In the genomic region with DNA sequence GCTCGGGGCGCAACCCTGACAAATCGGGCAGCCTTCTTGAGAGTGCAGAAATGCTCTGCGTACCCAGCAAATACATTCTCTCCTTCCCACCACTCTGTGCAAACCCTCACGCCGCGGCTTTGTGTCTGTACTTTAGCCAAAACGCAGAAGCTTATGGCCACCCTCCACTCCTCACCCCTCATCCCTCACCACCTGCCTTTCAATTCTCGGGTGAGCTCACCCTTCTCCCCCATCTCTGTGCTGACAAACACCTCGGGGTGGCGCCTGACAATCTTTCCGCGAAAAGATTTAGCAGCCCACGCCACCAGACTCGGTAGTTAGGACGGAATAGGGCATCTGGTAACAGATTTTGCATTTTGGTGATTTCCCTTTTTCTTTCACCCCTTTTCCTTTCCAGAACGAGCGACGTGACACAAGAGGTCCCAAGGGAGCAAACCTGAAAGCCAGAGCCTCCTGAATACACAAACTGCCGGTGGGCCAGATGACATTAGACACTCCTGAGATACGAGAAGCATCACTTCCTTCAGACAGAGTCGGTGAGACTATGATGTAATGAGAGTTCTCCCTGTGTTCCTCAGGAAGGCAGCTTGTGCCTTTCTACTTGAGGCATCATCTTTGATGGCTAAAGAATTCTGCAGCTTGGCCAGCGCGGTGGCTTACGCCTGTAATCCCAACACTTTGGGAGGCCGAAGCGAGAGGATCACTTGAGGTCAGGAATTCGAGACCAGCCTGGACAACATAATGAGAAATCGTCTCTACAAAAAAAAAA, we compare ENCODE assay signal across 8 cellular contexts. TPM values are rescaled to one million over a fixed set of nuclear protein-coding genes. Genes with fewer than 3 reads are reported as not detected.
DNase-seq lines count a peak whose midpoint lies in the region; TF ChIP-seq lines count a peak whose summit lies in the region.

No MANE protein-coding gene starts in this region.

- DNase-seq in GM12865 (ENCODE audit: low read depth), result peak; percentile 80
- peak; percentile 15 for DNase-seq in H7
- DNase-seq in M059J (ENCODE audit: low read depth), result peak; percentile 43
- peak; percentile 73 to 77 for DNase-seq in activated CD4-positive, alpha-beta T cell treated with anti-CD3 and anti-CD28 coated beads for 4 hours
- DNase-seq in coronary artery (ENCODE audit: low spot score), result no peak
- DNase-seq in medulla oblongata (ENCODE audit: extremely low spot score), result peak; percentile 37
- DNase-seq in stimulated activated CD8-positive, alpha-beta memory T cell treated with anti-CD3 and anti-CD28 coated beads, Interleukin-12 subunit alpha, Interleukin-12 subunit beta, amount 100 ng/mL, for 24 hours (ENCODE audit: extremely low read depth), result peak; percentile 45
- no peak for DNase-seq in GM19240 (ENCODE audit: insufficient read length, low spot score)

- TF ChIP-seq CTCF in GM12865 (IDR thresholded peaks at IDR 0.05; ENCODE audit: insufficient read depth, low read depth, low read length, missing control alignments) (peak; percentile 15), coronary artery (IDR thresholded peaks at IDR 0.05) (no peak)

- H3K36me3 ChIP-seq in H7 (replicated peaks; ENCODE audit: control insufficient read depth, insufficient read depth, low read length), result no peaks in the 10 kb centered on the region

- H3K27ac ChIP-seq in coronary artery, result peak overlapping the region; percentile 69 to 80

- no peaks in the 10 kb centered on the region for H3K27me3 ChIP-seq in H7 (ENCODE audit: control insufficient read depth, insufficient read depth, low read length)

- H3K4me3 ChIP-seq in GM12865 (ENCODE audit: low read depth, low read length), result peak overlapping the region; percentile 65
- peak overlapping the region; percentile 71 for H3K4me3 ChIP-seq in H7 (ENCODE audit: insufficient read depth, low read depth, low read length)
- peak overlapping the region; percentile 85 for H3K4me3 ChIP-seq in coronary artery

RNA-seq across cellular contexts. Expression of a gene that starts 0.7 kb away (rescaled TPM):
- total RNA-seq in H7 (2014; rRNA removed; shearing (Covaris generic)), result 37.5 and 47.2 TPM in 2 replicates
- 21.4 and 40.7 TPM in 2 replicates for total RNA-seq in M059J (2014; rRNA removed; shearing (Covaris generic))

RNA-seq across cellular contexts. Expression of a gene that starts 44.6 kb away (rescaled TPM):
- 0.10 and 0.15 TPM in 2 replicates for total RNA-seq in H7 (2014; rRNA removed; shearing (Covaris generic))
- 0.02 and 0.69 TPM in 2 replicates for total RNA-seq in M059J (2014; rRNA removed; shearing (Covaris generic))

RNA-seq across cellular contexts. Expression of a gene that starts 44.7 kb away (rescaled TPM):
- 25.5 and 53.6 TPM in 2 replicates for total RNA-seq in H7 (2014; rRNA removed; shearing (Covaris generic))
- total RNA-seq in M059J (2014; rRNA removed; shearing (Covaris generic)), result 7.1 and 15.4 TPM in 2 replicates

Comparison
In these comparisons a context has a peak if more than half of its experiments do, and no peak if none do; other contexts are left out.
1. DNase-seq: peak in GM12865 (single experiment), H7 (single experiment), M059J (single experiment), activated CD4-positive, alpha-beta T cell treated with anti-CD3 and anti-CD28 coated beads for 4 hours (2 of 2), medulla oblongata (single experiment) and stimulated activated CD8-positive, alpha-beta memory T cell treated with anti-CD3 and anti-CD28 coated beads, Interleukin-12 subunit alpha, Interleukin-12 subunit beta, amount 100 ng/mL, for 24 hours (single experiment); none in coronary artery (single experiment) and GM19240 (single experiment).
2. Peak in every context shown above with its lines, with median percentiles within 50 percentile points of each other: H3K4me3 ChIP-seq.